Comparison of ENCODE assay signal across 2 cellular contexts in the genomic region with DNA sequence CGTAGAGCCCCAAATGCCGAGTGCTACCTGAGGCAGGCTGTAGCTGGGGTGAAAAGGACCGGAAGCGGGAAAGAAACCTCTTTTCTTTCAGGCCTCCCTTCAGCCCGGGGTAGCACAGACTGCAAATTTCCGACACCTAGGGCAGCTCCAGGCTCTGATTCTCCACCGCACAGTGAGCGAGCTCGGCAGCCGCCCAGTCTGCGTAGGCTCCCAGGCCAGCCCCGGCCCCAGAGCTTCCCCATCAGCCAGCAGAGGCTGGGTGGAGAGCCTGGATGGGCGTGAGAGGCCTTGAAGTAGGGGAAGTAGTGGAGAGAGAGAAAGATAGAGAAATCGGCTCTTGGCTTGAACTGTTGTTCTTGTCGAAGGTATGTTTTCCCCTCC.
TF ChIP-seq lines count a peak whose summit lies in the region.

No MANE protein-coding gene starts in this region.

TF ChIP-seq in IMR-90, 13 proteins besides CTCF, POLR2A, EP300 and RAD21:
- no peak for TF ChIP-seq NFE2L2 (IDR thresholded peaks at IDR 0.05; ENCODE audit: low read depth, low read length)
- no peak for TF ChIP-seq USF2 (IDR thresholded peaks at IDR 0.05; ENCODE audit: low read depth, low read length)
- no peak for TF ChIP-seq CHD1 (IDR thresholded peaks at IDR 0.05; ENCODE audit: low read depth, low read length)
- no peak for TF ChIP-seq ELK1 (IDR thresholded peaks at IDR 0.05; ENCODE audit: borderline replicate concordance, low read depth, low read length)
- no peak for TF ChIP-seq RCOR1 (IDR thresholded peaks at IDR 0.05; ENCODE audit: insufficient replicate concordance, low read length)
- TF ChIP-seq CEBPB (IDR thresholded peaks at IDR 0.05; ENCODE audit: low read depth, low read length): no peak
- TF ChIP-seq MAZ (IDR thresholded peaks at IDR 0.05; ENCODE audit: borderline replicate concordance, low read depth, low read length): no peak
- no peak for TF ChIP-seq MAFK (IDR thresholded peaks at IDR 0.05; ENCODE audit: low read depth, low read length)
- no peak for TF ChIP-seq MXI1 (IDR thresholded peaks at IDR 0.05; ENCODE audit: borderline replicate concordance, low read depth, low read length)
- TF ChIP-seq BHLHE40 (IDR thresholded peaks at IDR 0.05; ENCODE audit: low read depth, low read length): no peak

TF ChIP-seq in endothelial cell of umbilical vein, 7 proteins besides CTCF, POLR2A, EP300 and RAD21:
- TF ChIP-seq EZH2 (IDR thresholded peaks at IDR 0.05; ENCODE audit: borderline replicate concordance, low read depth, low read length, severe bottlenecking) (peak; percentile 17), MYC (IDR thresholded peaks at IDR 0.05; ENCODE audit: low read depth, low read length) (no peak)
